Comparison of ENCODE assay signal across 10 cellular contexts in the genomic region with DNA sequence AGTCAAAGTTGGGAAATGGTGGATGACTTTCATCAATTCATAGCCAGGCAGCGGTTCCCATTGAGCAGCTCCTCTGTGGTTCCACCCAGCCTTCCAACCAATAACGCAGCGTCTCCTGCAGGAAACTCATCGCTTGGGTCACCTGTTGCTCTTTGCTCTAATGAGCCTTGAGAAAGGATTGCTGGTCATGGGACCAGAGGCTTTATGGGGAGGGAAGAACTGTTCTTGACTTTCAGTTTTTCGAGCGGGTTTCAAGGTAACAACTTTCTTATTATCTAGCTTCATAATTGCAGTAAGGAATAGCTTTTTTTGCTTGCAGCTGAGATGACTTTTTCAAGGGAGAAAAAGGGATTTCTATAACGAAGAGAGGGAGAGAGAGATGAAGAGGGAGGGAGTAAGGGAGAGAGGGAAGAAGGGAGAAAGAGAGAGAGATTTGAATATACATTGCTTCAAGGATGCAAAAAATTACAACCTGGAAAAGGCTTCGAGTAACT. TPM values are rescaled to one million over a fixed set of nuclear protein-coding genes. Genes with fewer than 3 reads are reported as not detected.
DNase-seq lines count a peak whose midpoint lies in the region; ATAC-seq and TF ChIP-seq lines count a peak whose summit lies in the region.
"Had no signal": no experiment of that assay in that cellular context is flagged by ENCODE, and none has a peak within 500 bp of the region (broad histone marks: within the 10 kb centered on the region; RNA-seq: fewer than 3 reads in every experiment).

No MANE protein-coding gene starts in this region.

- H3K9me3 ChIP-seq in iPS-20b (ENCODE audit: insufficient read depth, low read depth, low read length), result no peaks in the 10 kb centered on the region
- no peaks in the 10 kb centered on the region for H3K9me3 ChIP-seq in spleen

- H3K27ac ChIP-seq in iPS-20b (ENCODE audit: low read length) (no peak overlapping the region), spleen (peak overlapping the region; percentile 70 to 97 (median 90))
- H3K27ac ChIP-seq: epithelial cell of prostate had no signal

- H3K4me1 ChIP-seq in iPS-20b (ENCODE audit: insufficient read depth, low read length) (no peaks in the 10 kb centered on the region; the same call in 1 of the 2 replicates), spleen (peaks cover 13 to 62% (median 47%) of the 10 kb centered on the region in 6 donors)

- WGBS in spleen, 5 donors, result 27 to 51% (median 42%) methylated on average over 8 of the region's 8 CpGs

- no peak for TF ChIP-seq POLR2A in spleen (IDR thresholded peaks at IDR 0.05)
- TF ChIP-seq POLR2A in erythroblast (IDR thresholded peaks at IDR 0.05; ENCODE audit: low read length), result no peak

- peak overlapping the region; percentile 37; the same call in 1 of the 2 replicates for H3K9ac ChIP-seq in iPS-20b (ENCODE audit: low read depth, low read length)

- H3K36me3 Mint-ChIP-seq in activated CD4-positive, alpha-beta memory T cell treated with anti-CD3 and anti-CD28 coated beads, Interleukin-2, amount 10 ng/mL, durations not matched to agents 7 days and 5 days (ENCODE audit: low read depth), result peaks cover 7% of the 10 kb centered on the region

- CTCF ChIA-PET in activated CD4-positive, alpha-beta memory T cell treated with anti-CD3 and anti-CD28 coated beads, Interleukin-2, amount 10 ng/mL, durations not matched to agents 7 days and 5 days (lab: Charles Lee), result interaction anchor here (2.1 kb wide), 1 partner anchor 62 kb away, joined by 7 read pairs; the partner anchor contains the start of gene TCTN3

- peaks cover 42% of the 10 kb centered on the region for H3K4me1 Mint-ChIP-seq in activated CD4-positive, alpha-beta memory T cell treated with anti-CD3 and anti-CD28 coated beads, Interleukin-2, amount 10 ng/mL, durations not matched to agents 7 days and 5 days

- H3K4me3 Mint-ChIP-seq in activated CD4-positive, alpha-beta memory T cell treated with anti-CD3 and anti-CD28 coated beads, Interleukin-2, amount 10 ng/mL, durations not matched to agents 7 days and 5 days, result peak overlapping the region; percentile 76

- H3K4me3 ChIP-seq in GM08714 (ENCODE audit: low read length) (peak overlapping the region; percentile 100), iPS-20b (ENCODE audit: low read length) (peak overlapping the region; percentile 67), spleen (peak overlapping the region; percentile 1 to 71 (median 42))

- peaks cover 14% of the 10 kb centered on the region for H3K27me3 Mint-ChIP-seq in activated CD4-positive, alpha-beta memory T cell treated with anti-CD3 and anti-CD28 coated beads, Interleukin-2, amount 10 ng/mL, durations not matched to agents 7 days and 5 days

- peak overlapping the region; percentile 54 for H3K27ac Mint-ChIP-seq in activated CD4-positive, alpha-beta memory T cell treated with anti-CD3 and anti-CD28 coated beads, Interleukin-2, amount 10 ng/mL, durations not matched to agents 7 days and 5 days

- peaks cover 7% of the 10 kb centered on the region for H3K9me3 Mint-ChIP-seq in activated CD4-positive, alpha-beta memory T cell treated with anti-CD3 and anti-CD28 coated beads, Interleukin-2, amount 10 ng/mL, durations not matched to agents 7 days and 5 days

- DNase-seq in activated CD4-positive, alpha-beta memory T cell treated with anti-CD3 and anti-CD28 coated beads, Interleukin-2, amount 10 ng/mL, durations not matched to agents 7 days and 5 days, result no peak
- DNase-seq in spleen (peak; percentile 84), erythroblast (lab: John Stamatoyannopoulos, UW) (no peak)

- intact Hi-C loops in spleen (cut with DNase I; ENCODE audit: low total_unique reads), result no loop called here

- peaks cover 11% of the 10 kb centered on the region; the same call in 1 of the 2 replicates for H3K27me3 ChIP-seq in iPS-20b (ENCODE audit: insufficient read depth, low read length)
- H3K27me3 ChIP-seq in spleen (replicated peaks in 1 of 7), result no peaks in the 10 kb centered on the region

- ATAC-seq in HG02885 (IDR thresholded peaks at IDR 0.05; ENCODE audit: poor library complexity, unreplicated experiment), result peak; percentile 62
- no peak for ATAC-seq in GM21390 (IDR thresholded peaks at IDR 0.05; ENCODE audit: unreplicated experiment)
- ATAC-seq in GM21528 (IDR thresholded peaks at IDR 0.05; ENCODE audit: low FRiP score, unreplicated experiment), result no peak
- ATAC-seq: HCT116 had no signal

- POLR2A ChIA-PET in activated CD4-positive, alpha-beta memory T cell treated with anti-CD3 and anti-CD28 coated beads, Interleukin-2, amount 10 ng/mL, durations not matched to agents 7 days and 5 days (lab: Charles Lee), result interaction anchor here (1.2 to 7.9 kb wide), 2 partner anchors 62 to 76 kb away, joined by 3 to 80 read pairs; partner anchors contain the start of gene TCTN3

- peak in 1 of 11 experiments; percentile 17 for TF ChIP-seq CTCF in spleen (IDR thresholded peaks at IDR 0.05 in 8 of 11, conservative IDR thresholded peaks at IDR 0.05 in 3 of 11)

- no peaks in the 10 kb centered on the region for H3K36me3 ChIP-seq in iPS-20b (ENCODE audit: insufficient read depth, low read depth, low read length)
- H3K36me3 ChIP-seq in spleen, result no peaks in the 10 kb centered on the region

RNA-seq across cellular contexts. Expression of gene ENTPD1, which starts 0.4 kb away (rescaled TPM):
- total RNA-seq in activated CD4-positive, alpha-beta memory T cell treated with anti-CD3 and anti-CD28 coated beads, Interleukin-2, amount 10 ng/mL, durations not matched to agents 7 days and 5 days, result 10 to 100 TPM; 29.7 to 33.3 TPM
- 10 to 100 TPM; 52.6 to 92.9 (median 64.1) TPM for total RNA-seq in spleen
- polyA plus RNA-seq in spleen, result 10 to 100 TPM; 14.1 to 19.7 (median 14.6) TPM

Comparison
In these comparisons a context has a peak if more than half of its experiments do, and no peak if none do; other contexts are left out.
1. H3K4me3 ChIP-seq: peak in every context shown above with its lines; median percentile 100 in GM08714; 67 in iPS-20b; 42 in spleen.